ENCODE assay signal across 21 cellular contexts in the genomic region with DNA sequence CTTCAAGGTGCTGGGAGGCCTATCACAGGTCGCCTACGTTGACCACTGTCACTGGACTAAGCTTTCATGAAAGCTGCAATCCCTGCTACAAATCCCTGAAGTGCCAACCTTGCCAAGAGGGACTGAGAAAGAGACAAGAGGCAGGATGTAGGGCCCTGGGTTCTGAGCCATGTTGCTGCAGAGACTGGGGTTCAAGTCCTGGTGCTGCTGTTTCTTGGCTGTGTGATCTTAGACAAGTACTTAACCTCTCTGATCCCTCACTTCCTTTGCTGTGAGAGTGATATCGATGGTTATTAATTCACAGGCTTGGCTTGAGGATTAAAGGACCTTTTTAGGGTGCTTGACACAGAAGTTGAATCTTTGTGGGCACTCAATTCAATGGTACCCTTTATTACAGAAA. TPM values are rescaled to one million over a fixed set of nuclear protein-coding genes. Genes with fewer than 3 reads are reported as not detected.
"Had no signal": no experiment of that assay in that cellular context is flagged by ENCODE, and none has a peak within 500 bp of the region (broad histone marks: within the 10 kb centered on the region; RNA-seq: fewer than 3 reads in every experiment).

No MANE protein-coding gene starts in this region.

- H3K36me3 ChIP-seq: gastrocnemius medialis, sigmoid colon had no signal

- H3K4me1 ChIP-seq: gastrocnemius medialis, psoas muscle, sigmoid colon had no signal

- H3K27me3 ChIP-seq: gastrocnemius medialis, heart right ventricle, neutrophil, sigmoid colon had no signal

- H3K4me3 Mint-ChIP-seq: naive thymus-derived CD8-positive, alpha-beta T cell had no signal

- ATAC-seq: gastrocnemius medialis; heart right ventricle; left lobe of liver; naive thymus-derived CD8-positive, alpha-beta T cell; psoas muscle had no signal

- H3K4me3 ChIP-seq: esophagus muscularis mucosa, gastrocnemius medialis, heart right ventricle, mucosa of descending colon, psoas muscle, sigmoid colon, skin epidermis had no signal

- DNase-seq: cortex of kidney; effector memory CD4-positive, alpha-beta T cell; gastrocnemius medialis; heart right ventricle; hypothalamus; mammary epithelial cell; naive thymus-derived CD8-positive, alpha-beta T cell; retina; sigmoid colon; stimulated activated CD4-positive, alpha-beta T cell treated with anti-CD3 and anti-CD28 coated beads, Interleukin-2, amount 100 ng/mL, for 48 hours; stimulated activated naive CD4-positive, alpha-beta T cell treated with Interleukin-2 at 50 U/mL for 16 hours; trophoblast cell had no signal

- H3K27ac ChIP-seq: epithelial cell of prostate, esophagus muscularis mucosa, gastrocnemius medialis, heart right ventricle, neutrophil, psoas muscle, sigmoid colon, skin epidermis had no signal

- H3K36me3 Mint-ChIP-seq: naive thymus-derived CD8-positive, alpha-beta T cell had no signal

- H3K9me3 Mint-ChIP-seq: naive thymus-derived CD8-positive, alpha-beta T cell had no signal

- FAIRE-seq: islet of Langerhans had no signal

- H3K9me3 ChIP-seq: esophagus muscularis mucosa, gastrocnemius medialis, mucosa of descending colon, neutrophil, psoas muscle, sigmoid colon had no signal

RNA-seq across cellular contexts. Expression of gene CSF1R, which starts 15.5 kb away (rescaled TPM):
- polyA plus RNA-seq: neural cell had no signal
